In genomic region chr7:7352845-7353244, GRCh38 we compare ENCODE assay signal across 18 cellular contexts.
DNase-seq lines count a peak whose midpoint lies in the region; ATAC-seq, FAIRE-seq and TF ChIP-seq lines count a peak whose summit lies in the region.
"Had no signal": no experiment of that assay in that cellular context is flagged by ENCODE, and none has a peak within 500 bp of the region (broad histone marks: within the 10 kb centered on the region; RNA-seq: fewer than 3 reads in every experiment).

No MANE protein-coding gene starts in this region.

- peak overlapping the region; percentile 94 for H2BK120ac ChIP-seq in H1 (replicated peaks; ENCODE audit: low read depth, low read length)

- H3K4me2 ChIP-seq in H1 (ENCODE audit: insufficient read depth in 1 of 2, low read depth in 2 of 2, low read length in 2 of 2) = peak overlapping the region; percentile 2 to 22; a peak in 3 of 4 replicates

- no peak overlapping the region; the same call in 1 of the 2 replicates for H2BK12ac ChIP-seq in H1 (ENCODE audit: low read depth, low read length)

- peak in 1 of 2 experiments; percentile 64; a peak in 1 of 3 replicates for TF ChIP-seq EP300 in H1 (IDR thresholded peaks at IDR 0.05; ENCODE audit: borderline replicate concordance in 1 of 2, low read depth in 2 of 2, low read length in 2 of 2)

- TF ChIP-seq CTCF in H1 (IDR thresholded peaks at IDR 0.05; ENCODE audit: control extremely low read depth in 1 of 3, insufficient read depth in 1 of 3, low read depth in 1 of 3, low read length in 3 of 3) (peak in 2 of 3 experiments; percentile 31 to 63; a peak in 2 of 4 replicates), Calu3 (IDR thresholded peaks at IDR 0.05; ENCODE audit: unreplicated experiment) (no peak)

- H3K4me3 ChIP-seq in HUES64 (ENCODE audit: low read length) (0 out of 2 replicates have a peak overlapping the region, but pooled peaks have one; percentile 0), H1 (ENCODE audit: extremely low read depth in 1 of 4, insufficient read depth in 2 of 4, low read depth in 3 of 4, low read length in 4 of 4) (peak overlapping the region in 1 of 4 experiments; percentile 23; a peak in 1 of 8 replicates)
- H3K4me3 ChIP-seq: esophagus muscularis mucosa, HAP-1, right atrium auricular region had no signal

- 0 out of 3 replicates have a peak, but pooled peaks of 1 of the 2 experiments have one; percentile 48 for TF ChIP-seq POLR2A in H1 (IDR thresholded peaks at IDR 0.05; ENCODE audit: control extremely low read depth in 1 of 2, low read depth in 2 of 2, low read length in 2 of 2)

- H3K9ac ChIP-seq in HUES64 (ENCODE audit: low read depth, low read length) (peak overlapping the region; percentile 47), H1 (replicated peaks in 1 of 4; ENCODE audit: extremely low read depth in 1 of 4, low read depth in 3 of 4, low read length in 3 of 4) (no peak overlapping the region)

- H2BK20ac ChIP-seq in H1 (ENCODE audit: low read length) = peak overlapping the region; percentile 13; the same call in 1 of the 2 replicates

- peak; percentile 52 to 69 for TF ChIP-seq RAD21 in H1 (IDR thresholded peaks at IDR 0.05 in 1 of 2, conservative IDR thresholded peaks at IDR 0.05 in 1 of 2; ENCODE audit: low read depth in 2 of 2, low read length in 2 of 2)

- ATAC-seq in left lobe of liver = peak; percentile 93
- ATAC-seq: stimulated activated effector memory CD8-positive, alpha-beta T cell treated with anti-CD3 and anti-CD28 coated beads, Interleukin-12 subunit alpha, Interleukin-12 subunit beta, amount 100 ng/mL, for 72 hours had no signal

- POLR2A ChIA-PET in H1 (lab: Charles Lee; ENCODE audit: partially characterized antibody) = interaction anchor here (0.5 to 2.2 kb wide), 3 partner anchors 8 to 168 kb away, joined by 3 to 7 read pairs (median 3); no protein-coding TSS in a partner anchor

- H3K18ac ChIP-seq in H1 (ENCODE audit: extremely low read depth, low read length) = no peak overlapping the region; the same call in 1 of the 2 replicates

- H3K27ac ChIP-seq in HUES64 (ENCODE audit: low read depth, low read length) (peak overlapping the region; percentile 91), H1 (ENCODE audit: low read depth, low read length) (peak overlapping the region; percentile 65)
- H3K27ac ChIP-seq: esophagus muscularis mucosa, right atrium auricular region had no signal

- no peak overlapping the region for H3K4ac ChIP-seq in H1 (replicated peaks; ENCODE audit: insufficient read length, low read depth, low read length)

- H3K56ac ChIP-seq in H1 (replicated peaks; ENCODE audit: insufficient read length, low read depth, low read length) = no peak overlapping the region

- H3K79me2 ChIP-seq in H1 (ENCODE audit: control insufficient read depth in 1 of 2, insufficient read depth in 2 of 2, low read length in 2 of 2) = no peaks in the 10 kb centered on the region

- WGBS in HUES64 = 26% methylated on average over 3 of the region's 3 CpGs
- WGBS in H1 (ENCODE audit: extremely low coverage in 1 of 2, insufficient coverage in 1 of 2, insufficient read length in 1 of 2, insufficient replicate concordance in 2 of 2, low coverage in 1 of 2, low lambda C conversion rate in 2 of 2, missing lambda C conversion rate in 1 of 2), 2 experiments = 6% methylated on average over 3 of the region's 3 CpGs; no CpG with 5 or more reads in 1 of the 2 experiments

- H4K8ac ChIP-seq in H1 (ENCODE audit: extremely low read depth, insufficient read depth, low read length) = no peak overlapping the region

- no peak overlapping the region for H3K27ac Mint-ChIP-seq in Calu3 (ENCODE audit: unreplicated experiment)
- H3K27ac Mint-ChIP-seq: activated naive CD8-positive, alpha-beta T cell treated with anti-CD3 and anti-CD28 coated beads, Interleukin-2, amount 10 ng/mL, durations not matched to agents 7 days and 5 days; stimulated activated effector memory CD8-positive, alpha-beta T cell treated with anti-CD3 and anti-CD28 coated beads, Interleukin-12 subunit alpha, Interleukin-12 subunit beta, amount 100 ng/mL, for 72 hours had no signal

- H4K91ac ChIP-seq in H1 (replicated peaks; ENCODE audit: insufficient read length, low read length) = peak overlapping the region; percentile 94

- peak; percentile 95 for FAIRE-seq in H1 (lab: Jason Lieb, UNC)

- H2BK15ac ChIP-seq in H1 (ENCODE audit: low read length) = no peak overlapping the region

- no peaks in the 10 kb centered on the region for H3K79me1 ChIP-seq in H1 (ENCODE audit: low read depth, low read length)

- no peaks in the 10 kb centered on the region for H3K9me3 Mint-ChIP-seq in Calu3 (ENCODE audit: low read depth, unreplicated experiment)
- H3K9me3 Mint-ChIP-seq: stimulated activated effector memory CD8-positive, alpha-beta T cell treated with anti-CD3 and anti-CD28 coated beads, Interleukin-12 subunit alpha, Interleukin-12 subunit beta, amount 100 ng/mL, for 72 hours had no signal

- H3K4me1 ChIP-seq in HUES64 (ENCODE audit: insufficient read depth, low read length) = peaks cover 29% of the 10 kb centered on the region
- peaks cover 2 to 15% (median 8%) of the 10 kb centered on the region in 4 experiments; a peak in 4 of 7 replicates for H3K4me1 ChIP-seq in H1 (replicated peaks in 1 of 4; ENCODE audit: control insufficient read depth in 3 of 4, insufficient read depth in 4 of 4, low read length in 3 of 4)
- H3K4me1 ChIP-seq: esophagus muscularis mucosa, HAP-1, right atrium auricular region had no signal

- peaks cover 18% of the 10 kb centered on the region for H3K9me3 ChIP-seq in HUES64 (ENCODE audit: insufficient read depth, low read depth, low read length)
- peaks cover 9 to 13% of the 10 kb centered on the region in 2 experiments for H3K9me3 ChIP-seq in H1 (ENCODE audit: insufficient read depth in 2 of 2, low read depth in 1 of 2, low read length in 1 of 2)
- H3K9me3 ChIP-seq: esophagus muscularis mucosa, HAP-1, right atrium auricular region had no signal

- intact Hi-C loops in Calu3 (cut with micrococcal nuclease; ENCODE audit: unreplicated experiment) = loop anchor here (5.0 kb wide), 1 partner anchor 256 kb away; no protein-coding TSS in a partner anchor

- no peak overlapping the region for H3K23ac ChIP-seq in H1 (ENCODE audit: insufficient read length)

- no peaks in the 10 kb centered on the region for H3K36me3 ChIP-seq in HUES64 (ENCODE audit: insufficient read depth, low read length)
- H3K36me3 ChIP-seq in H1 (ENCODE audit: control insufficient read depth in 2 of 4, insufficient read depth in 4 of 4, low read length in 3 of 4) = peaks cover 0 to 4% (median 1%) of the 10 kb centered on the region in 4 experiments; a peak in 2 of 8 replicates
- H3K36me3 ChIP-seq: esophagus muscularis mucosa, HAP-1, right atrium auricular region had no signal

- H3K4me1 Mint-ChIP-seq in Calu3 (ENCODE audit: low read depth, unreplicated experiment) = peaks cover 10% of the 10 kb centered on the region
- H3K4me1 Mint-ChIP-seq: activated naive CD8-positive, alpha-beta T cell treated with anti-CD3 and anti-CD28 coated beads, Interleukin-2, amount 10 ng/mL, durations not matched to agents 7 days and 5 days; stimulated activated effector memory CD8-positive, alpha-beta T cell treated with anti-CD3 and anti-CD28 coated beads, Interleukin-12 subunit alpha, Interleukin-12 subunit beta, amount 100 ng/mL, for 72 hours had no signal

- peak; percentile 33 for DNase-seq in DMS53 treated with DMSO at 0.1 percent for 48 hours (lab: John Stamatoyannopoulos, UW; ENCODE audit: unreplicated experiment)
- DNase-seq in H1 (ENCODE audit: low read depth in 1 of 2, low spot score in 2 of 2) = peak; percentile 52 to 53
- no peak for DNase-seq in left lobe of liver (ENCODE audit: low spot score)
- DNase-seq in AG20443 (ENCODE audit: low spot score) = no peak
- no peak for DNase-seq in Calu3
- DNase-seq in activated T-cell treated with anti-CD3 and anti-CD28 coated beads, Interleukin-2, amount 50 U/mL, for 1 hour = no peak
- DNase-seq in NCI-H510A treated with DMSO at 0.1 percent for 48 hours (lab: John Stamatoyannopoulos, UW) = no peak
- DNase-seq: activated CD8-positive, alpha-beta memory T cell treated with anti-CD3 and anti-CD28 coated beads, Interleukin-2, amount 50 U/mL, for 4 hours; activated naive CD8-positive, alpha-beta T cell treated with anti-CD3 and anti-CD28 coated beads, Interleukin-2, amount 10 ng/mL, durations not matched to agents 7 days and 5 days; NCI-H1092 treated with DMSO at 0.1 percent for 48 hours; NCI-H446 treated with DMSO at 0.1 percent for 48 hours; SHP77 treated with DMSO at 0.1 percent for 48 hours; stimulated activated CD4-positive, alpha-beta T cell treated with anti-CD3 and anti-CD28 coated beads, Interleukin-2, amount 100 ng/mL, for 48 hours had no signal

- H2AFZ ChIP-seq in H1 (ENCODE audit: low read length) = no peak overlapping the region

- H3K4me3 Mint-ChIP-seq in Calu3 (ENCODE audit: low read depth, unreplicated experiment) = no peak overlapping the region
- H3K4me3 Mint-ChIP-seq: activated naive CD8-positive, alpha-beta T cell treated with anti-CD3 and anti-CD28 coated beads, Interleukin-2, amount 10 ng/mL, durations not matched to agents 7 days and 5 days; stimulated activated effector memory CD8-positive, alpha-beta T cell treated with anti-CD3 and anti-CD28 coated beads, Interleukin-12 subunit alpha, Interleukin-12 subunit beta, amount 100 ng/mL, for 72 hours had no signal

- no peaks in the 10 kb centered on the region for H3K23me2 ChIP-seq in H1 (ENCODE audit: low read depth, low read length)

- CTCF ChIA-PET in H1 (lab: Charles Lee; ENCODE audit: partially characterized antibody) (interaction anchor here (0.7 to 3.1 kb wide), 9 partner anchors 10 to 335 kb away, joined by 3 to 9 read pairs (median 3); no protein-coding TSS in a partner anchor), Calu3 (lab: Charles Lee) (no interaction called here)

- H4K20me1 ChIP-seq in H1 (replicated peaks in 1 of 2; ENCODE audit: control insufficient read depth in 1 of 2, insufficient read depth in 2 of 2, low read length in 2 of 2) = no peaks in the 10 kb centered on the region

- H3K27me3 ChIP-seq in HUES64 (ENCODE audit: insufficient read depth, low read length) = no peaks in the 10 kb centered on the region
- H3K27me3 ChIP-seq in H1 (replicated peaks in 1 of 4; ENCODE audit: control insufficient read depth in 3 of 4, extremely low read depth in 1 of 4, insufficient read depth in 3 of 4, low read length in 3 of 4) = no peaks in the 10 kb centered on the region
- H3K27me3 ChIP-seq: esophagus muscularis mucosa, right atrium auricular region had no signal

- H3K36me3 Mint-ChIP-seq in Calu3 (ENCODE audit: insufficient read depth, unreplicated experiment) = no peaks in the 10 kb centered on the region
- H3K36me3 Mint-ChIP-seq: activated naive CD8-positive, alpha-beta T cell treated with anti-CD3 and anti-CD28 coated beads, Interleukin-2, amount 10 ng/mL, durations not matched to agents 7 days and 5 days; stimulated activated effector memory CD8-positive, alpha-beta T cell treated with anti-CD3 and anti-CD28 coated beads, Interleukin-12 subunit alpha, Interleukin-12 subunit beta, amount 100 ng/mL, for 72 hours had no signal

- H3K14ac ChIP-seq in H1 (ENCODE audit: insufficient read length) = no peak overlapping the region

- H2AK5ac ChIP-seq in H1 (ENCODE audit: low read depth, low read length) = no peak overlapping the region

- BruUV-seq in Calu3 (replicated peaks; lab: Mats Ljungman, UMichigan) = no TSS peak

- no peaks in the 10 kb centered on the region for H3K27me3 Mint-ChIP-seq in Calu3 (ENCODE audit: unreplicated experiment)

- H2BK5ac ChIP-seq in H1 (ENCODE audit: low read depth, low read length) = peak overlapping the region; percentile 84

- H4K5ac ChIP-seq in H1 (ENCODE audit: insufficient read length, low read depth, low read length) = peak overlapping the region; percentile 63

Comparison
In these comparisons a context has a peak if more than half of its experiments do, and no peak if none do; other contexts are left out.
1. DNase-seq: peak in DMS53 treated with DMSO at 0.1 percent for 48 hours (single experiment) and H1 (2 of 2); none in left lobe of liver (single experiment), AG20443 (single experiment), Calu3 (single experiment), activated T-cell treated with anti-CD3 and anti-CD28 coated beads, Interleukin-2, amount 50 U/mL, for 1 hour (single experiment) and NCI-H510A treated with DMSO at 0.1 percent for 48 hours (single experiment).